19 cellular contexts compared by ENCODE assay signal in the genomic region with DNA sequence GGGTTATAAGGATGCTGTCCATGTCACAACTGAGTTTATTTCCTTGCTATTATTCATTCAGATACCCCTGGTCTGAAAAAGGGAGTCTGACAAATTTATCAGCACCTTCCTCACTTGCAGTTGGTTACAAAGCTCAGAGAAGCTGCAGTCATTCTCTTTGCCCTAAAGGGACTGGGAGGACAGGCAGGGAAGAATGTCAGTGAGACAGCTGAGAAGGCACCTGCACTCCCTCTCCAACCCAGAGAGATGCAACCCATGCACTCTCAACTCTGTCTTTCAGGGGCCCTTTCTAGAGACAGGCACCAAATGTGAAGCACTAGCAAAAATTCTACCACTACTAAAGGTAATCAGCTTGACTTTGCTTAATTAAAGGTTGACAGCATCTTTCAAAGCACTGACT.
DNase-seq lines count a peak whose midpoint lies in the region; ATAC-seq and TF ChIP-seq lines count a peak whose summit lies in the region.
"Had no signal": no experiment of that assay in that cellular context is flagged by ENCODE, and none has a peak within 500 bp of the region (broad histone marks: within the 10 kb centered on the region; RNA-seq: fewer than 3 reads in every experiment).

No MANE protein-coding gene starts in this region.

- no peaks in the 10 kb centered on the region for H3K27me3 ChIP-seq in CD4-positive, CD25-positive, alpha-beta regulatory T cell (ENCODE audit: control insufficient read depth, insufficient read depth, low read length)
- no peaks in the 10 kb centered on the region for H3K27me3 ChIP-seq in Karpas-422 (ENCODE audit: low read length)
- H3K27me3 ChIP-seq: spleen had no signal

- peak overlapping the region in 2 of 3 donors; percentile 52 to 76 for H3K27ac Mint-ChIP-seq in CD4-positive, CD25-positive, alpha-beta regulatory T cell
- H3K27ac Mint-ChIP-seq in mesothelial cell of epicardium, result peak overlapping the region; percentile 62
- H3K27ac Mint-ChIP-seq: memory B cell had no signal

- H3K9ac ChIP-seq in Karpas-422 (ENCODE audit: low read length), result no peak overlapping the region

- H3K27ac ChIP-seq in CD4-positive, CD25-positive, alpha-beta regulatory T cell (ENCODE audit: insufficient read depth, low read length, poor library complexity, severe bottlenecking), result no peak overlapping the region
- H3K27ac ChIP-seq in Karpas-422 (ENCODE audit: low read length), result no peak overlapping the region
- H3K27ac ChIP-seq in cingulate gyrus (ENCODE audit: low read depth, low read length), result peak overlapping the region; percentile 63
- H3K27ac ChIP-seq: C4-2B, spleen had no signal

- no peaks in the 10 kb centered on the region for H3K27me3 Mint-ChIP-seq in CD4-positive, CD25-positive, alpha-beta regulatory T cell
- no peaks in the 10 kb centered on the region for H3K27me3 Mint-ChIP-seq in mesothelial cell of epicardium (ENCODE audit: low read depth)
- H3K27me3 Mint-ChIP-seq: memory B cell, T-cell had no signal

- H3K9me3 Mint-ChIP-seq in CD4-positive, CD25-positive, alpha-beta regulatory T cell, result peaks cover 0 to 7% (median 0%) of the 10 kb centered on the region in 7 donors
- peaks cover 15% of the 10 kb centered on the region for H3K9me3 Mint-ChIP-seq in mesothelial cell of epicardium

- H3K4me2 ChIP-seq in Karpas-422 (ENCODE audit: low read depth, low read length, poor library complexity, severe bottlenecking), result peak overlapping the region; percentile 17

- H3K4me1 ChIP-seq in CD4-positive, CD25-positive, alpha-beta regulatory T cell (ENCODE audit: control insufficient read depth, insufficient read depth, low read length, poor library complexity, severe bottlenecking), result no peaks in the 10 kb centered on the region
- peaks cover 20% of the 10 kb centered on the region for H3K4me1 ChIP-seq in Karpas-422 (ENCODE audit: low read length)
- H3K4me1 ChIP-seq: spleen had no signal

- H3K4me1 Mint-ChIP-seq in CD4-positive, CD25-positive, alpha-beta regulatory T cell, result peaks cover 3 to 18% (median 7%) of the 10 kb centered on the region in 4 donors
- peaks cover 22% of the 10 kb centered on the region for H3K4me1 Mint-ChIP-seq in mesothelial cell of epicardium
- H3K4me1 Mint-ChIP-seq: memory B cell had no signal

- H3K79me2 ChIP-seq in Karpas-422 (ENCODE audit: low read length), result no peaks in the 10 kb centered on the region

- H3K9me3 ChIP-seq in CD4-positive, CD25-positive, alpha-beta regulatory T cell (ENCODE audit: control insufficient read depth in 2 of 2, low read length in 2 of 2), result peaks cover 2 to 6% of the 10 kb centered on the region in 2 experiments
- no peaks in the 10 kb centered on the region for H3K9me3 ChIP-seq in Karpas-422 (ENCODE audit: low read length)
- H3K9me3 ChIP-seq: HAP-1 had no signal

- H3K36me3 ChIP-seq in CD4-positive, CD25-positive, alpha-beta regulatory T cell (ENCODE audit: control insufficient read depth, insufficient read depth, low read length), result no peaks in the 10 kb centered on the region
- H3K36me3 ChIP-seq in Karpas-422 (ENCODE audit: insufficient read depth, low read length), result no peaks in the 10 kb centered on the region
- H3K36me3 ChIP-seq: HAP-1 had no signal

- no peak for ATAC-seq in CD4-positive, CD25-positive, alpha-beta regulatory T cell (ENCODE audit: low read depth in 2 of 2)
- ATAC-seq in activated CD4-positive, CD25-positive, alpha-beta regulatory T cell treated with anti-CD3 and anti-CD28 coated beads, Interleukin-2, amount 50 U/mL, for 24 hours, result no peak
- ATAC-seq in HG02678 (IDR thresholded peaks at IDR 0.05; ENCODE audit: unreplicated experiment), result no peak
- ATAC-seq: T-cell had no signal

- no peak for TF ChIP-seq CTCF in mesothelial cell of epicardium (IDR thresholded peaks at IDR 0.05; ENCODE audit: unreplicated experiment)

- H3K9me2 ChIP-seq in Karpas-422 (replicated peaks; ENCODE audit: insufficient read depth, low read length), result no peaks in the 10 kb centered on the region

- no peaks in the 10 kb centered on the region for H4K20me1 ChIP-seq in Karpas-422 (ENCODE audit: insufficient read depth, low read depth, low read length)

- H3K36me3 Mint-ChIP-seq in CD4-positive, CD25-positive, alpha-beta regulatory T cell, result peaks cover 27% of the 10 kb centered on the region
- peaks cover 19% of the 10 kb centered on the region for H3K36me3 Mint-ChIP-seq in mesothelial cell of epicardium

- peak overlapping the region in 1 of 4 donors; percentile 45 for H3K4me3 Mint-ChIP-seq in CD4-positive, CD25-positive, alpha-beta regulatory T cell
- no peak overlapping the region for H3K4me3 Mint-ChIP-seq in mesothelial cell of epicardium
- H3K4me3 Mint-ChIP-seq: memory B cell, T-cell had no signal

- H3K4me3 ChIP-seq in CD4-positive, CD25-positive, alpha-beta regulatory T cell (ENCODE audit: low read depth, low read length), result no peak overlapping the region
- H3K4me3 ChIP-seq in Karpas-422 (ENCODE audit: low read length), result no peak overlapping the region
- H3K4me3 ChIP-seq: HAP-1, spleen had no signal

- H2AFZ ChIP-seq in Karpas-422 (ENCODE audit: low read length), result no peak overlapping the region

- no peak for DNase-seq in CD4-positive, CD25-positive, alpha-beta regulatory T cell
- DNase-seq in Karpas-422 (no peak), mesothelial cell of epicardium (ENCODE audit: low spot score in 2 of 2, unreplicated experiment in 2 of 2) (no peak), putamen (ENCODE audit: low spot score) (no peak), NCI-H2196 (lab: John Stamatoyannopoulos, UW; ENCODE audit: unreplicated experiment) (no peak)
- DNase-seq: activated CD4-positive, alpha-beta T cell treated with anti-CD3 and anti-CD28 coated beads, Interleukin-2, amount 50 U/mL, for 48 hours; GF-D8; KG1; NCI-H2029 treated with DMSO at 0.1 percent for 48 hours; NCI-H510A; Right ventricle myocardium superior; spleen; T-cell had no signal
